Comparison of ENCODE assay signal across 14 cellular contexts in the genomic region with DNA sequence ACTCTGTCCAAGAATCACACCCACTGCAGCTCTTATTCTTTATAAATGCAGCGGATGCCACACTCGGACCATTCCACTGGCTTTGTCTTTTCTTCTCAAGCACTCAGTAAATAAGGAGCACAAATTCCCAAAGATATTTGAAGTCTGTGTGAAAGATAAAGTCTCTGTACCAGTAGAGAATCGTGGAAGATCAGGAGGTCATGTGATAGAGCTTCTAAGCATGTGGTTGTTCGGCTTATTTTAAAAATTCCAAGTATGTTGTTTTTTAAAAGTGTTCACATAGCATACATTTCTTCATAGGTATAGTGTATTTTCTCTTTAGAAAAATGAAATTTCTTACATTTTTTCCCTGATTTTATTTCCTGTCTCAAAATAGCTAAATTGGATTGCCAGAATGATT.
"Had no signal": no experiment of that assay in that cellular context is flagged by ENCODE, and none has a peak within 500 bp of the region (broad histone marks: within the 10 kb centered on the region; RNA-seq: fewer than 3 reads in every experiment).

No MANE protein-coding gene starts in this region.

- H3K27me3 ChIP-seq: gastrocnemius medialis, ovary, tibial artery, uterus had no signal

- DNase-seq: activated CD4-positive, alpha-beta T cell treated with anti-CD3 and anti-CD28 coated beads, Interleukin-2, amount 50 U/mL, for 4 hours; activated CD8-positive, alpha-beta memory T cell treated with anti-CD3 and anti-CD28 coated beads, Interleukin-2, amount 10 ng/mL, durations not matched to agents 7 days and 5 days; activated effector memory CD4-positive, alpha-beta T cell treated with anti-CD3 and anti-CD28 coated beads, Interleukin-2, amount 50 U/mL, for 16 hours; activated T-cell treated with anti-CD3 and anti-CD28 coated beads, Interleukin-2, amount 50 U/mL, for 24 hours; anterior cingulate cortex; gastrocnemius medialis; kidney; left ventricle myocardium inferior; mesendoderm; ovary; T-helper 2 cell; tibial artery; uterus had no signal

- H3K4me3 ChIP-seq: gastrocnemius medialis, left ventricle myocardium inferior, ovary, tibial artery, uterus had no signal

- H3K27ac ChIP-seq: gastrocnemius medialis, left ventricle myocardium inferior, ovary, tibial artery had no signal

- H3K9me3 ChIP-seq: gastrocnemius medialis, left ventricle myocardium inferior, ovary, tibial artery, uterus had no signal

- H3K9me3 Mint-ChIP-seq: activated naive CD4-positive, alpha-beta T cell treated with anti-CD3 and anti-CD28 coated beads, Interleukin-2, amount 50 U/mL, for 72 hours; activated T-cell treated with anti-CD3 and anti-CD28 coated beads, Interleukin-2, amount 50 U/mL, for 24 hours had no signal

- H3K4me3 Mint-ChIP-seq: activated CD8-positive, alpha-beta memory T cell treated with anti-CD3 and anti-CD28 coated beads, Interleukin-2, amount 10 ng/mL, durations not matched to agents 7 days and 5 days; activated T-cell treated with anti-CD3 and anti-CD28 coated beads, Interleukin-2, amount 50 U/mL, for 24 hours had no signal

- H3K36me3 Mint-ChIP-seq: activated CD8-positive, alpha-beta memory T cell treated with anti-CD3 and anti-CD28 coated beads, Interleukin-2, amount 10 ng/mL, durations not matched to agents 7 days and 5 days; activated naive CD4-positive, alpha-beta T cell treated with anti-CD3 and anti-CD28 coated beads, Interleukin-2, amount 50 U/mL, for 72 hours had no signal

- H3K27ac Mint-ChIP-seq: activated CD8-positive, alpha-beta memory T cell treated with anti-CD3 and anti-CD28 coated beads, Interleukin-2, amount 10 ng/mL, durations not matched to agents 7 days and 5 days; activated naive CD4-positive, alpha-beta T cell treated with anti-CD3 and anti-CD28 coated beads, Interleukin-2, amount 50 U/mL, for 72 hours; activated T-cell treated with anti-CD3 and anti-CD28 coated beads, Interleukin-2, amount 50 U/mL, for 24 hours had no signal

- H3K4me1 ChIP-seq: gastrocnemius medialis, uterus had no signal

- H3K36me3 ChIP-seq: gastrocnemius medialis, ovary, uterus had no signal
